1 cellular context compared by ENCODE assay signal in genomic region chr6:31723980-31724691, GRCh38.
TF ChIP-seq lines count a peak whose summit lies in the region.

No MANE protein-coding gene starts in this region.

TF ChIP-seq in K562, 482 proteins besides CTCF, POLR2A, EP300 and RAD21 (continued from another document):
- TF ChIP-seq ZNF592 (IDR thresholded peaks at IDR 0.05) (no peak), WHSC1 (IDR thresholded peaks at IDR 0.05; ENCODE audit: low read length) (no peak), ZNF76 (CRISPR knock-in tag; IDR thresholded peaks at IDR 0.05; ENCODE audit: borderline replicate concordance) (no peak), CEBPG (CRISPR knock-in tag; IDR thresholded peaks at IDR 0.05) (no peak), CEBPG (tag; conservative IDR thresholded peaks at IDR 0.05 in 1 of 2, IDR thresholded peaks at IDR 0.05 in 1 of 2) (no peak), POLR2G (IDR thresholded peaks at IDR 0.05; ENCODE audit: low read depth, low read length) (peak; percentile 73), GATAD2A (IDR thresholded peaks at IDR 0.05) (no peak), HMGXB4 (CRISPR knock-in tag; IDR thresholded peaks at IDR 0.05) (no peak), PTRF (tag; IDR thresholded peaks at IDR 0.05) (no peak), ZNF280B (CRISPR knock-in tag; IDR thresholded peaks at IDR 0.05) (no peak), ETS2 (tag; IDR thresholded peaks at IDR 0.05; ENCODE audit: borderline replicate concordance, poor library complexity, severe bottlenecking) (no peak), RHOXF2B (CRISPR knock-in tag; conservative IDR thresholded peaks at IDR 0.05) (no peak), ETS1 (conservative IDR thresholded peaks at IDR 0.05; ENCODE audit: control insufficient read depth, low read depth, low read length) (0 out of 2 replicates have a peak, but pooled peaks have one; percentile 20), PBX2 (CRISPR knock-in tag; IDR thresholded peaks at IDR 0.05; ENCODE audit: low read depth) (no peak), PBX2 (tag; conservative IDR thresholded peaks at IDR 0.05; ENCODE audit: low read depth) (no peak), ELK1 (CRISPR knock-in tag; IDR thresholded peaks at IDR 0.05) (no peak), ZBTB49 (CRISPR knock-in tag; IDR thresholded peaks at IDR 0.05; ENCODE audit: borderline replicate concordance) (no peak), PYGO2 (tag; IDR thresholded peaks at IDR 0.05) (no peak), CREM (IDR thresholded peaks at IDR 0.05; ENCODE audit: low read depth) (no peak), MLX (CRISPR knock-in tag; conservative IDR thresholded peaks at IDR 0.05) (no peak), ZBTB33 (CRISPR knock-in tag; IDR thresholded peaks at IDR 0.05) (peak; percentile 8; the same call in 1 of the 2 replicates)
